In the genomic region with DNA sequence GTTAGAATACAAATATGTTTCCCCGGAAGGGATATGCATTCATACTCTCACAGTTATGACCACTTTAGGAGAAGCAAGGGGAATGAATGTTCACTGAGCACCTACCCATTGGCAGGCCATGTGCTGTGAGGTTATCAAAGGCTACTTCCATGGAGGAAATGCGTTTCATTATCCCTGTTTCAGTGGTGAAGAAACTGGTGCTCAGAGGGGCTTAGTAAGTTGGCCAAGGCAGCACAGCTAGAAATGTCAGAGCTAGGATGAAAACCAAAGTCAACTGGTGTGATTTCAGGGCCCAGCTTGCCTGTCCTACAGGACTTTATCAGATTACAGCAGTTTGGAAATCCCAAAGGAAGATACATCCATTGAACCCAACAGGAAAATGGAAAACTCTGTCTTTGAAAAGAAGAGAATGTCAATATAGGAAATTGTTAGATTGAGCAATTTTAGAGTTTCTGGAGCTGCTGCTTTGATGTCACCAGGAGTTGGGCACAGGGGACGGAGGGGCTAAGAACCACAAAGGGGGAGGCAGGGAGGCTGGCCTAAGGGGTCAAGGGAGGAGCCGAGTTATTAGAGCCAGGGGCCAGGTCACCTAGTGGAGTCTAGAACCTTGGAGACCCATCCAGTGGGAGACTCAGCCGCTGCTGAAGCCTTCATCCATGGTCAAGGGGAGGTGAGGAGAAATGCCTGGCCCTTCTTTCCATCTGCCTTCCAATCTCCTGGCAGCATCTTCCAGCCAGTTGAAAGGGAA, we compare ENCODE assay signal across 15 cellular contexts.
DNase-seq lines count a peak whose midpoint lies in the region; ATAC-seq and TF ChIP-seq lines count a peak whose summit lies in the region.
"Had no signal": no experiment of that assay in that cellular context is flagged by ENCODE, and none has a peak within 500 bp of the region (broad histone marks: within the 10 kb centered on the region; RNA-seq: fewer than 3 reads in every experiment).

No MANE protein-coding gene starts in this region.

- H3K4me3 Mint-ChIP-seq in CD4-positive, CD25-positive, alpha-beta regulatory T cell: peak overlapping the region in 1 of 4 donors; percentile 82
- H3K4me3 Mint-ChIP-seq in T-helper 17 cell (no peak overlapping the region), endothelial cell (ENCODE audit: unreplicated experiment) (peak overlapping the region; percentile 58), neural crest cell (no peak overlapping the region)
- H3K4me3 Mint-ChIP-seq in activated CD4-positive, alpha-beta memory T cell treated with anti-CD3 and anti-CD28 coated beads, Interleukin-2, amount 10 ng/mL, durations not matched to agents 7 days and 5 days: no peak overlapping the region

- no peaks in the 10 kb centered on the region for H3K9me3 ChIP-seq in CD4-positive, CD25-positive, alpha-beta regulatory T cell (ENCODE audit: control insufficient read depth in 2 of 2, low read length in 2 of 2)
- H3K9me3 ChIP-seq in T-helper 17 cell (ENCODE audit: control insufficient read depth, low read length, poor library complexity, severe bottlenecking) (no peaks in the 10 kb centered on the region), aorta (ENCODE audit: control insufficient read depth, low read length) (no peaks in the 10 kb centered on the region)

- H3K9me3 Mint-ChIP-seq in CD4-positive, CD25-positive, alpha-beta regulatory T cell: peaks cover 0 to 2% (median 0%) of the 10 kb centered on the region in 7 donors
- H3K9me3 Mint-ChIP-seq in endothelial cell (ENCODE audit: unreplicated experiment): no peaks in the 10 kb centered on the region
- H3K9me3 Mint-ChIP-seq in neural crest cell: no peaks in the 10 kb centered on the region
- no peaks in the 10 kb centered on the region for H3K9me3 Mint-ChIP-seq in activated CD4-positive, alpha-beta memory T cell treated with anti-CD3 and anti-CD28 coated beads, Interleukin-2, amount 10 ng/mL, durations not matched to agents 7 days and 5 days
- H3K9me3 Mint-ChIP-seq: CD8-positive, alpha-beta T cell had no signal

- H3K27ac Mint-ChIP-seq in CD4-positive, CD25-positive, alpha-beta regulatory T cell: peak overlapping the region; percentile 33 to 50 (median 49)
- H3K27ac Mint-ChIP-seq in T-helper 17 cell (peak overlapping the region; percentile 98), endothelial cell (ENCODE audit: unreplicated experiment) (no peak overlapping the region), neural crest cell (ENCODE audit: unreplicated experiment) (peak overlapping the region; percentile 40)
- no peak overlapping the region for H3K27ac Mint-ChIP-seq in activated CD4-positive, alpha-beta memory T cell treated with anti-CD3 and anti-CD28 coated beads, Interleukin-2, amount 10 ng/mL, durations not matched to agents 7 days and 5 days
- H3K27ac Mint-ChIP-seq: CD8-positive, alpha-beta T cell had no signal

- POLR2A ChIA-PET in activated CD4-positive, alpha-beta memory T cell treated with anti-CD3 and anti-CD28 coated beads, Interleukin-2, amount 10 ng/mL, durations not matched to agents 7 days and 5 days (lab: Charles Lee): no interaction called here

- TF ChIP-seq CTCF in endothelial cell (IDR thresholded peaks at IDR 0.05; ENCODE audit: unreplicated experiment) (no peak), neural crest cell (conservative IDR thresholded peaks at IDR 0.05) (no peak)

- intact Hi-C loops in aorta (cut with DNase I): no loop called here

- no peaks in the 10 kb centered on the region for H3K36me3 Mint-ChIP-seq in CD4-positive, CD25-positive, alpha-beta regulatory T cell
- H3K36me3 Mint-ChIP-seq in T-helper 17 cell (ENCODE audit: low read depth) (no peaks in the 10 kb centered on the region), endothelial cell (ENCODE audit: low read depth, unreplicated experiment) (no peaks in the 10 kb centered on the region), neural crest cell (ENCODE audit: low read depth) (peaks cover 3% of the 10 kb centered on the region)
- H3K36me3 Mint-ChIP-seq in activated CD4-positive, alpha-beta memory T cell treated with anti-CD3 and anti-CD28 coated beads, Interleukin-2, amount 10 ng/mL, durations not matched to agents 7 days and 5 days (ENCODE audit: low read depth): no peaks in the 10 kb centered on the region
- H3K36me3 Mint-ChIP-seq: CD8-positive, alpha-beta T cell had no signal

- H3K27ac ChIP-seq in CD4-positive, CD25-positive, alpha-beta regulatory T cell (ENCODE audit: insufficient read depth, low read length, poor library complexity, severe bottlenecking): no peak overlapping the region
- no peak overlapping the region for H3K27ac ChIP-seq in aorta (ENCODE audit: low read depth in 1 of 2, low read length in 2 of 2)

- H3K4me1 Mint-ChIP-seq in CD4-positive, CD25-positive, alpha-beta regulatory T cell: peaks cover 10 to 66% (median 27%) of the 10 kb centered on the region in 4 donors
- peaks cover 30% of the 10 kb centered on the region for H3K4me1 Mint-ChIP-seq in T-helper 17 cell
- H3K4me1 Mint-ChIP-seq in endothelial cell (ENCODE audit: unreplicated experiment): peaks cover 56% of the 10 kb centered on the region
- peaks cover 69% of the 10 kb centered on the region for H3K4me1 Mint-ChIP-seq in neural crest cell
- peaks cover 33% of the 10 kb centered on the region for H3K4me1 Mint-ChIP-seq in activated CD4-positive, alpha-beta memory T cell treated with anti-CD3 and anti-CD28 coated beads, Interleukin-2, amount 10 ng/mL, durations not matched to agents 7 days and 5 days

- peaks cover 8% of the 10 kb centered on the region for H3K27me3 Mint-ChIP-seq in CD4-positive, CD25-positive, alpha-beta regulatory T cell
- H3K27me3 Mint-ChIP-seq in T-helper 17 cell: peaks cover 7% of the 10 kb centered on the region
- peaks cover 2% of the 10 kb centered on the region for H3K27me3 Mint-ChIP-seq in endothelial cell (ENCODE audit: unreplicated experiment)
- H3K27me3 Mint-ChIP-seq in neural crest cell (ENCODE audit: low read depth): no peaks in the 10 kb centered on the region
- H3K27me3 Mint-ChIP-seq in activated CD4-positive, alpha-beta memory T cell treated with anti-CD3 and anti-CD28 coated beads, Interleukin-2, amount 10 ng/mL, durations not matched to agents 7 days and 5 days: peaks cover 6% of the 10 kb centered on the region

- peaks cover under 1% of the 10 kb centered on the region for H3K27me3 ChIP-seq in CD4-positive, CD25-positive, alpha-beta regulatory T cell (ENCODE audit: control insufficient read depth, insufficient read depth, low read length)
- H3K27me3 ChIP-seq in aorta (ENCODE audit: control insufficient read depth in 1 of 2, insufficient read depth in 2 of 2, low read length in 1 of 2): no peaks in the 10 kb centered on the region

- no peak for ATAC-seq in CD4-positive, CD25-positive, alpha-beta regulatory T cell (ENCODE audit: low read depth in 2 of 2)
- no peak for ATAC-seq in T-helper 17 cell
- no peak for ATAC-seq in aorta (ENCODE audit: low FRiP score)
- ATAC-seq: CD8-positive, alpha-beta T cell; PC-3 had no signal

- peaks cover 19% of the 10 kb centered on the region for H3K4me1 ChIP-seq in CD4-positive, CD25-positive, alpha-beta regulatory T cell (ENCODE audit: control insufficient read depth, insufficient read depth, low read length, poor library complexity, severe bottlenecking)
- no peaks in the 10 kb centered on the region for H3K4me1 ChIP-seq in aorta (ENCODE audit: control insufficient read depth in 1 of 2, insufficient read depth in 2 of 2, low read length in 2 of 2)

- no peaks in the 10 kb centered on the region for H3K36me3 ChIP-seq in CD4-positive, CD25-positive, alpha-beta regulatory T cell (ENCODE audit: control insufficient read depth, insufficient read depth, low read length)
- no peaks in the 10 kb centered on the region for H3K36me3 ChIP-seq in aorta (ENCODE audit: control insufficient read depth in 1 of 2, insufficient read depth in 2 of 2, low read length in 1 of 2)

- CTCF ChIA-PET in activated CD4-positive, alpha-beta memory T cell treated with anti-CD3 and anti-CD28 coated beads, Interleukin-2, amount 10 ng/mL, durations not matched to agents 7 days and 5 days (lab: Charles Lee): no interaction called here

- 79 to 82% methylated on average over 5 of the region's 5 CpGs for WGBS in aorta, 2 donors

- H3K4me3 ChIP-seq in CD4-positive, CD25-positive, alpha-beta regulatory T cell (ENCODE audit: low read depth, low read length): no peak overlapping the region
- no peak overlapping the region for H3K4me3 ChIP-seq in aorta (ENCODE audit: low read length in 2 of 2)

- DNase-seq in CD4-positive, CD25-positive, alpha-beta regulatory T cell: no peak
- DNase-seq in T-helper 17 cell (no peak), endothelial cell (ENCODE audit: low spot score) (no peak), neural crest cell (ENCODE audit: low read depth, low spot score) (no peak), NCI-H2107 (lab: John Stamatoyannopoulos, UW) (no peak), aorta (no peak)
- DNase-seq in activated CD4-positive, alpha-beta memory T cell treated with anti-CD3 and anti-CD28 coated beads, Interleukin-2, amount 10 ng/mL, durations not matched to agents 7 days and 5 days: no peak
- DNase-seq: CD8-positive, alpha-beta T cell; DND-41; GF-D8; KG1; NCI-H1694 treated with DMSO at 0.1 percent for 48 hours; NCI-H446 treated with DMSO at 0.1 percent for 48 hours; NCI-H748 treated with DMSO at 0.1 percent for 48 hours; PC-3 had no signal

Comparison
In these comparisons a context has a peak if more than half of its experiments do, and no peak if none do; other contexts are left out.
1. H3K27ac Mint-ChIP-seq: peak in CD4-positive, CD25-positive, alpha-beta regulatory T cell (3 of 3), T-helper 17 cell (single experiment) and neural crest cell (single experiment); none in endothelial cell (single experiment) and activated CD4-positive, alpha-beta memory T cell treated with anti-CD3 and anti-CD28 coated beads, Interleukin-2, amount 10 ng/mL, durations not matched to agents 7 days and 5 days (single experiment).